8 cellular contexts compared by ENCODE assay signal in genomic region chr20:21302645-21303060, GRCh38. TPM values are rescaled to one million over a fixed set of nuclear protein-coding genes. Genes with fewer than 3 reads are reported as not detected.
DNase-seq lines count a peak whose midpoint lies in the region; TF ChIP-seq lines count a peak whose summit lies in the region.

No MANE protein-coding gene starts in this region.

- peaks cover 6% of the 10 kb centered on the region for H3K4me1 ChIP-seq in rectal smooth muscle tissue (ENCODE audit: control insufficient read depth, insufficient read depth, low read length)

- H3K4me2 ChIP-seq in SU-DHL-6 (ENCODE audit: low read depth, low read length, poor library complexity, severe bottlenecking), result peak overlapping the region; percentile 81

- H3K36me3 Mint-ChIP-seq in glutamatergic neuron (ENCODE audit: unreplicated experiment), result no peaks in the 10 kb centered on the region

- H3K27ac ChIP-seq in C4-2B (peak overlapping the region; percentile 88), SU-DHL-6 (ENCODE audit: low read depth, low read length) (peak overlapping the region; percentile 11), rectal smooth muscle tissue (ENCODE audit: low read depth, low read length) (peak overlapping the region; percentile 94)

- peaks cover 10% of the 10 kb centered on the region for H3K4me1 Mint-ChIP-seq in glutamatergic neuron (ENCODE audit: low read depth, unreplicated experiment)

- DNase-seq in H7, result no peak
- DNase-seq in glutamatergic neuron, result no peak
- no peak for DNase-seq in stimulated activated CD4-positive, alpha-beta T cell treated with anti-CD3 and anti-CD28 coated beads, Interleukin-15, amount 100 ng/mL, for 24 hours
- no peak for DNase-seq in NCI-H774 (lab: John Stamatoyannopoulos, UW)
- no peak for DNase-seq in effector CD8-positive, alpha-beta T cell (lab: John Stamatoyannopoulos, UW)

- peaks cover 5% of the 10 kb centered on the region for H3K27me3 Mint-ChIP-seq in glutamatergic neuron (ENCODE audit: unreplicated experiment)

- H3K4me3 Mint-ChIP-seq in glutamatergic neuron (ENCODE audit: unreplicated experiment), result peak overlapping the region; percentile 75

- TF ChIP-seq CTCF in C4-2B (conservative IDR thresholded peaks at IDR 0.05), result no peak
- no peak for TF ChIP-seq CTCF in SU-DHL-6 (IDR thresholded peaks at IDR 0.05; ENCODE audit: insufficient read depth, low read length, poor library complexity, severe bottlenecking)
- no peak for TF ChIP-seq CTCF in glutamatergic neuron (IDR thresholded peaks at IDR 0.05; ENCODE audit: partially characterized antibody, unreplicated experiment)

- H3K36me3 ChIP-seq in H7 (replicated peaks; ENCODE audit: control insufficient read depth, insufficient read depth, low read length), result no peaks in the 10 kb centered on the region
- H3K36me3 ChIP-seq in SU-DHL-6 (ENCODE audit: low read length), result 0 out of 2 replicates have a peak, but pooled peaks cover 3% of the 10 kb centered on the region
- peaks cover 2% of the 10 kb centered on the region for H3K36me3 ChIP-seq in rectal smooth muscle tissue (ENCODE audit: control insufficient read depth, insufficient read depth, low read length)

- no peaks in the 10 kb centered on the region for H3K9me3 ChIP-seq in SU-DHL-6 (ENCODE audit: insufficient read depth, low read length)

- H3K4me3 ChIP-seq in H7 (ENCODE audit: insufficient read depth, low read depth, low read length) (peak overlapping the region; percentile 96), SU-DHL-6 (ENCODE audit: insufficient read depth, low read length, poor library complexity, severe bottlenecking) (peak overlapping the region; percentile 80), rectal smooth muscle tissue (ENCODE audit: low read length) (peak overlapping the region; percentile 98)

- peaks cover 4% of the 10 kb centered on the region for H3K9me3 Mint-ChIP-seq in glutamatergic neuron (ENCODE audit: unreplicated experiment)

- no peaks in the 10 kb centered on the region for H3F3A ChIP-seq in SU-DHL-6 (ENCODE audit: insufficient read depth)

- H3K9ac ChIP-seq in SU-DHL-6 (ENCODE audit: low read length) (peak overlapping the region; percentile 84), rectal smooth muscle tissue (ENCODE audit: low read length) (peak overlapping the region; percentile 97)

- H3K27ac Mint-ChIP-seq in glutamatergic neuron (ENCODE audit: unreplicated experiment), result peak overlapping the region; percentile 96

- H3K79me2 ChIP-seq in SU-DHL-6 (ENCODE audit: insufficient read depth, low read length), result peaks cover 22% of the 10 kb centered on the region

- H3K27me3 ChIP-seq in H7 (ENCODE audit: control insufficient read depth, insufficient read depth, low read length) (no peaks in the 10 kb centered on the region; the same call in 1 of the 2 replicates), SU-DHL-6 (ENCODE audit: low read length) (no peaks in the 10 kb centered on the region), rectal smooth muscle tissue (ENCODE audit: control insufficient read depth, insufficient read depth, low read length) (no peaks in the 10 kb centered on the region)

- no peaks in the 10 kb centered on the region for H3K9me2 ChIP-seq in SU-DHL-6 (replicated peaks; ENCODE audit: insufficient read depth, low read length)

- peak overlapping the region; percentile 80 for H2AFZ ChIP-seq in SU-DHL-6 (ENCODE audit: low read depth, low read length, severe bottlenecking)

- peaks cover 12% of the 10 kb centered on the region for H4K20me1 ChIP-seq in SU-DHL-6 (ENCODE audit: low read depth, low read length)

RNA-seq across cellular contexts. Expression of gene XRN2, which starts 0.5 kb away (rescaled TPM):
- total RNA-seq in H7 (2014; rRNA removed; shearing (Covaris generic)), result 137 and 143 TPM in 2 replicates
- total RNA-seq in glutamatergic neuron (ENCODE audit: unreplicated experiment), result 86.2 TPM

Comparison
In these comparisons a context has a peak if more than half of its experiments do, and no peak if none do; other contexts are left out.
1. H3K27ac ChIP-seq: peak in every context shown above with its lines; median percentile 94 in rectal smooth muscle tissue; 88 in C4-2B; 11 in SU-DHL-6.